20 cellular contexts compared by ENCODE assay signal in genomic region chr1:15959847-15960446, GRCh38. TPM values are rescaled to one million over a fixed set of nuclear protein-coding genes. Genes with fewer than 3 reads are reported as not detected.
DNase-seq lines count a peak whose midpoint lies in the region; ATAC-seq, FAIRE-seq and TF ChIP-seq lines count a peak whose summit lies in the region.
"Had no signal": no experiment of that assay in that cellular context is flagged by ENCODE, and none has a peak within 500 bp of the region (broad histone marks: within the 10 kb centered on the region; RNA-seq: fewer than 3 reads in every experiment).

No MANE protein-coding gene starts in this region.

- no peaks in the 10 kb centered on the region for H3K9me1 ChIP-seq in endothelial cell of umbilical vein (replicated peaks; ENCODE audit: control insufficient read depth, extremely low read depth, insufficient read depth, low read length)

- no peak overlapping the region for H3K4me2 ChIP-seq in endothelial cell of umbilical vein (ENCODE audit: insufficient read depth, low read length)
- H3K4me2 ChIP-seq: smooth muscle cell had no signal

- H3K4me3 Mint-ChIP-seq in T-helper 17 cell: no peak overlapping the region
- peak overlapping the region in 1 of 2 donors; percentile 8 for H3K4me3 Mint-ChIP-seq in stimulated activated naive B cell treated with anti-CD40 and anti-IgM and Interleukin-4, amounts not matched to agents 10 μg/mL and 1 μg/mL and 100 μg/mL, for 72 hours
- H3K4me3 Mint-ChIP-seq: nephron, T-cell had no signal

- TF ChIP-seq CTCF in endothelial cell of umbilical vein (IDR thresholded peaks at IDR 0.05; ENCODE audit: extremely low read depth in 1 of 2, insufficient read depth in 1 of 2, low read depth in 1 of 2, low read length in 2 of 2): no peak

- TF ChIP-seq POLR2A in endothelial cell of umbilical vein (IDR thresholded peaks at IDR 0.05; ENCODE audit: low read depth, low read length): no peak

- BruUV-seq in endothelial cell of umbilical vein (replicated peaks; lab: Mats Ljungman, UMichigan): no TSS peak

- H2AFZ ChIP-seq in endothelial cell of umbilical vein (ENCODE audit: low read depth, low read length): no peak overlapping the region

- H3K27me3 Mint-ChIP-seq in T-helper 17 cell: no peaks in the 10 kb centered on the region
- H3K27me3 Mint-ChIP-seq in stimulated activated naive B cell treated with anti-CD40 and anti-IgM and Interleukin-4, amounts not matched to agents 10 μg/mL and 1 μg/mL and 100 μg/mL, for 72 hours: no peaks in the 10 kb centered on the region
- H3K27me3 Mint-ChIP-seq: T-cell had no signal

- ATAC-seq in T-helper 17 cell (no peak), HG03378 (IDR thresholded peaks at IDR 0.05; ENCODE audit: unreplicated experiment) (no peak)
- ATAC-seq in stimulated activated naive B cell treated with anti-CD40 and anti-IgM and Interleukin-4, amounts not matched to agents 10 μg/mL and 1 μg/mL and 100 μg/mL, for 72 hours (replicated peaks): peak in 1 of 2 donors; percentile 38
- ATAC-seq: T-cell had no signal

- H3K4me3 ChIP-seq in endothelial cell of umbilical vein (replicated peaks in 1 of 3; ENCODE audit: insufficient read depth in 1 of 3, low read depth in 1 of 3, low read length in 3 of 3): no peak overlapping the region
- H3K4me3 ChIP-seq: smooth muscle cell, uterus had no signal

- no peaks in the 10 kb centered on the region for H3K9me3 ChIP-seq in T-helper 17 cell (ENCODE audit: control insufficient read depth, low read length, poor library complexity, severe bottlenecking)
- H3K9me3 ChIP-seq in endothelial cell of umbilical vein (replicated peaks; ENCODE audit: control insufficient read depth, insufficient read depth, low read length): no peaks in the 10 kb centered on the region
- H3K9me3 ChIP-seq: uterus had no signal

- no peak overlapping the region for H3K27ac ChIP-seq in endothelial cell of umbilical vein (ENCODE audit: insufficient read depth, low read depth, low read length)
- H3K27ac ChIP-seq: uterus had no signal

- peaks cover 8% of the 10 kb centered on the region for H3K36me3 Mint-ChIP-seq in T-helper 17 cell (ENCODE audit: low read depth)
- peaks cover 35 to 53% of the 10 kb centered on the region in 2 donors for H3K36me3 Mint-ChIP-seq in stimulated activated naive B cell treated with anti-CD40 and anti-IgM and Interleukin-4, amounts not matched to agents 10 μg/mL and 1 μg/mL and 100 μg/mL, for 72 hours

- DNase-seq in activated T-cell treated with anti-CD3 and anti-CD28 coated beads for 24 hours (ENCODE audit: low read depth) (peak; percentile 39), activated T-cell treated with anti-CD3 and anti-CD28 coated beads for 4 hours (no peak), T-helper 17 cell (no peak), endothelial cell of umbilical vein (ENCODE audit: low read depth, low spot score) (peak; percentile 24), NCI-H2081 (lab: John Stamatoyannopoulos, UW) (no peak), cerebellar nuclear complex (lab: John Stamatoyannopoulos, UW) (no peak)
- DNase-seq in stimulated activated naive B cell treated with anti-CD40 and anti-IgM and Interleukin-4, amounts not matched to agents 10 μg/mL and 1 μg/mL and 100 μg/mL, for 72 hours: no peak
- DNase-seq: hippocampal formation, kidney glomerular epithelial cell, mesendoderm, NCI-H187, T-cell, uterus had no signal

- peaks cover 29% of the 10 kb centered on the region for H3K4me1 ChIP-seq in endothelial cell of umbilical vein (ENCODE audit: control insufficient read depth, extremely low read depth, insufficient read depth, low read length)

- peak overlapping the region; percentile 82 for H3K27ac Mint-ChIP-seq in T-helper 17 cell
- H3K27ac Mint-ChIP-seq in stimulated activated naive B cell treated with anti-CD40 and anti-IgM and Interleukin-4, amounts not matched to agents 10 μg/mL and 1 μg/mL and 100 μg/mL, for 72 hours: peak overlapping the region; percentile 75
- H3K27ac Mint-ChIP-seq: nephron had no signal

- H3K79me2 ChIP-seq in endothelial cell of umbilical vein (ENCODE audit: control insufficient read depth, insufficient read depth, low read length): peaks cover 51% of the 10 kb centered on the region

- peaks cover 46% of the 10 kb centered on the region for H3K4me1 Mint-ChIP-seq in T-helper 17 cell
- peaks cover 62 to 95% of the 10 kb centered on the region in 2 donors for H3K4me1 Mint-ChIP-seq in stimulated activated naive B cell treated with anti-CD40 and anti-IgM and Interleukin-4, amounts not matched to agents 10 μg/mL and 1 μg/mL and 100 μg/mL, for 72 hours

- no peaks in the 10 kb centered on the region for H3K27me3 ChIP-seq in endothelial cell of umbilical vein (ENCODE audit: control insufficient read depth in 2 of 2, insufficient read depth in 2 of 2, low read length in 2 of 2)
- H3K27me3 ChIP-seq: uterus had no signal

- CTCF ChIA-PET in endothelial cell of umbilical vein (lab: Charles Lee): interaction anchor here (1.0 to 4.0 kb wide), 13 partner anchors 15 to 168 kb away, joined by 3 to 18 read pairs (median 4); partner anchors contain the start of gene ZBTB17

- no peak overlapping the region for H3K9ac ChIP-seq in endothelial cell of umbilical vein (replicated peaks; ENCODE audit: extremely low read depth, insufficient read depth, low read length)

- intact Hi-C loops in endothelial cell of umbilical vein (cut with micrococcal nuclease): loop anchor here (2.0 kb wide), 1 partner anchor 15 kb away; no protein-coding TSS in a partner anchor

- POLR2A ChIA-PET in endothelial cell of umbilical vein (lab: Charles Lee): interaction anchor here (0.6 kb wide), 1 partner anchor 275 kb away, joined by 3 read pairs; no protein-coding TSS in a partner anchor

- no peaks in the 10 kb centered on the region for H3K9me3 Mint-ChIP-seq in stimulated activated naive B cell treated with anti-CD40 and anti-IgM and Interleukin-4, amounts not matched to agents 10 μg/mL and 1 μg/mL and 100 μg/mL, for 72 hours
- H3K9me3 Mint-ChIP-seq: nephron, T-cell had no signal

- no peaks in the 10 kb centered on the region for H4K20me1 ChIP-seq in endothelial cell of umbilical vein (replicated peaks; ENCODE audit: control insufficient read depth, extremely low read depth, insufficient read depth, low read length)

- no peaks in the 10 kb centered on the region for H3K36me3 ChIP-seq in endothelial cell of umbilical vein (ENCODE audit: control insufficient read depth in 2 of 2, extremely low read depth in 1 of 2, insufficient read depth in 2 of 2, low read length in 2 of 2)
- H3K36me3 ChIP-seq: uterus had no signal

- dilution Hi-C loops in endothelial cell of umbilical vein (cut with MboI; ENCODE audit: extremely low pct_ligation_motif_present, low sequenced_read_pairs): no loop called here

- no peak for FAIRE-seq in endothelial cell of umbilical vein (lab: Jason Lieb, UNC)
- FAIRE-seq: astrocyte, GM19239 had no signal

TF ChIP-seq in endothelial cell of umbilical vein, 7 proteins besides CTCF, POLR2A, EP300 and RAD21:
- TF ChIP-seq MYC (IDR thresholded peaks at IDR 0.05; ENCODE audit: low read depth, low read length) (no peak), MAX (IDR thresholded peaks at IDR 0.05; ENCODE audit: insufficient read depth, insufficient read length) (no peak), FOS (IDR thresholded peaks at IDR 0.05; ENCODE audit: borderline replicate concordance, insufficient read depth, low read length) (no peak), EZH2 (IDR thresholded peaks at IDR 0.05; ENCODE audit: borderline replicate concordance, low read depth, low read length, severe bottlenecking) (no peak), GATA2 (IDR thresholded peaks at IDR 0.05; ENCODE audit: insufficient read depth, insufficient read length, low read depth, low read length) (no peak), JUN (IDR thresholded peaks at IDR 0.05; ENCODE audit: borderline replicate concordance, insufficient read depth, insufficient read length, low read depth) (no peak), POLR2AphosphoS5 (IDR thresholded peaks at IDR 0.05; ENCODE audit: insufficient read depth, low read depth, low read length) (no peak)

RNA-seq across cellular contexts. Expression of gene ZBTB17, which starts 16.0 kb away (rescaled TPM):
- total RNA-seq in T-helper 17 cell (10 to 100 TPM; 71.7 to 99.0 TPM), endothelial cell of umbilical vein (38.5 and 43.9 TPM in 2 replicates)
- polyA plus RNA-seq in endothelial cell of umbilical vein: 72.7 and 76.2 TPM in 2 replicates
- 42.3 and 47.8 TPM in 2 replicates for polyA plus RNA-seq in endothelial cell of umbilical vein (2011; cell fraction: cytosol; rRNA removed)
- polyA plus RNA-seq in endothelial cell of umbilical vein (2011; cell fraction: nucleus; rRNA removed): 226 and 245 TPM in 2 replicates
- polyA plus RNA-seq in endothelial cell of umbilical vein (2012): 27.1 and 29.9 TPM in 2 replicates
- polyA minus RNA-seq in endothelial cell of umbilical vein: 55.6 and 66.1 TPM in 2 replicates
- 16.0 TPM for polyA minus RNA-seq in endothelial cell of umbilical vein (2011; cell fraction: cytosol; rRNA and poly(A)+ RNA removed)
- 49.6 and 75.2 TPM in 2 replicates for polyA minus RNA-seq in endothelial cell of umbilical vein (2011; cell fraction: nucleus; rRNA and poly(A)+ RNA removed)

RNA-seq across cellular contexts. Expression of gene SRARP, which starts 44.1 kb away (rescaled TPM):
- total RNA-seq in T-helper 17 cell: not detected
- not detected in 2 replicates for total RNA-seq in endothelial cell of umbilical vein
- polyA plus RNA-seq in endothelial cell of umbilical vein: not detected in 2 replicates
- not detected in 2 replicates for polyA plus RNA-seq in endothelial cell of umbilical vein (2011; cell fraction: cytosol; rRNA removed)
- polyA plus RNA-seq in endothelial cell of umbilical vein (2011; cell fraction: nucleus; rRNA removed): not detected in 2 replicates
- not detected in 2 replicates for polyA plus RNA-seq in endothelial cell of umbilical vein (2012)
- not detected in 2 replicates for polyA minus RNA-seq in endothelial cell of umbilical vein
- not detected for polyA minus RNA-seq in endothelial cell of umbilical vein (2011; cell fraction: cytosol; rRNA and poly(A)+ RNA removed)
- polyA minus RNA-seq in endothelial cell of umbilical vein (2011; cell fraction: nucleus; rRNA and poly(A)+ RNA removed): not detected in 2 replicates
- total RNA-seq: astrocyte, pulmonary artery endothelial cell, smooth muscle cell, subcutaneous adipose tissue, T-cell, uterus had no signal
- polyA plus RNA-seq: smooth muscle cell had no signal

RNA-seq across cellular contexts. Expression of gene HSPB7, which starts 57.9 kb away (rescaled TPM):
- total RNA-seq in T-helper 17 cell (not detected), endothelial cell of umbilical vein (not detected in 2 replicates)
- polyA plus RNA-seq in endothelial cell of umbilical vein: not detected in 2 replicates
- polyA plus RNA-seq in endothelial cell of umbilical vein (2011; cell fraction: cytosol; rRNA removed): not detected in 2 replicates
- not detected in 2 replicates for polyA plus RNA-seq in endothelial cell of umbilical vein (2011; cell fraction: nucleus; rRNA removed)
- polyA plus RNA-seq in endothelial cell of umbilical vein (2012): not detected in 2 replicates
- not detected in 2 replicates for polyA minus RNA-seq in endothelial cell of umbilical vein
- 0.51 TPM for polyA minus RNA-seq in endothelial cell of umbilical vein (2011; cell fraction: cytosol; rRNA and poly(A)+ RNA removed)
- polyA minus RNA-seq in endothelial cell of umbilical vein (2011; cell fraction: nucleus; rRNA and poly(A)+ RNA removed): not detected in 2 replicates
- total RNA-seq: pulmonary artery endothelial cell had no signal

Comparison
In these comparisons a context has a peak if more than half of its experiments do, and no peak if none do; other contexts are left out.
1. DNase-seq: peak in activated T-cell treated with anti-CD3 and anti-CD28 coated beads for 24 hours (single experiment) and endothelial cell of umbilical vein (single experiment); none in activated T-cell treated with anti-CD3 and anti-CD28 coated beads for 4 hours (single experiment), T-helper 17 cell (0 of 3), stimulated activated naive B cell treated with anti-CD40 and anti-IgM and Interleukin-4, amounts not matched to agents 10 μg/mL and 1 μg/mL and 100 μg/mL, for 72 hours (single experiment), NCI-H2081 (0 of 2) and cerebellar nuclear complex (0 of 2).